ENCODE assay signal across 2 cellular contexts in genomic region chr12:39406257-39406656, GRCh38.
TF ChIP-seq lines count a peak whose summit lies in the region.

No MANE protein-coding gene starts in this region.

TF ChIP-seq in SK-N-SH, 30 proteins besides CTCF, POLR2A, EP300 and RAD21 (continued from another document):
- no peak for TF ChIP-seq IRF3 (IDR thresholded peaks at IDR 0.05; ENCODE audit: low read depth, low read length)
- no peak for TF ChIP-seq GATA2 (CRISPR knock-in tag; IDR thresholded peaks at IDR 0.05)

TF ChIP-seq in GM23338, 12 proteins besides CTCF, POLR2A, EP300 and RAD21 (continued from another document):
- no peak for TF ChIP-seq REST (IDR thresholded peaks at IDR 0.05; ENCODE audit: unreplicated experiment)
- no peak for TF ChIP-seq ZNF462 (CRISPR knock-in tag; IDR thresholded peaks at IDR 0.05)
- TF ChIP-seq ETS1 (IDR thresholded peaks at IDR 0.05) = no peak
- TF ChIP-seq STAT1 (IDR thresholded peaks at IDR 0.05; ENCODE audit: unreplicated experiment) = no peak
TF ChIP-seq in GM23338: peak in this region for 0.
